ENCODE assay signal across 8 cellular contexts in genomic region chr15:44710236-44711088, GRCh38. TPM values are rescaled to one million over a fixed set of nuclear protein-coding genes. Genes with fewer than 3 reads are reported as not detected.
DNase-seq lines count a peak whose midpoint lies in the region; ATAC-seq and TF ChIP-seq lines count a peak whose summit lies in the region.

No MANE protein-coding gene starts in this region.

- H3K4me3 ChIP-seq in BE2C (ENCODE audit: low read depth, low read length) = peak overlapping the region; percentile 87
- H3K4me3 ChIP-seq in PC-3 (ENCODE audit: low read length) = peak overlapping the region; percentile 76

- peaks cover 31% of the 10 kb centered on the region for H3K36me3 Mint-ChIP-seq in MCF 10A (ENCODE audit: insufficient read depth, unreplicated experiment)

- ATAC-seq in GM19438 (IDR thresholded peaks at IDR 0.05; ENCODE audit: low read depth, unreplicated experiment) (peak; percentile 34), PC-3 (no peak)

- H3K9me3 ChIP-seq in BE2C (no peaks in the 10 kb centered on the region), PC-3 (ENCODE audit: low read length) (no peaks in the 10 kb centered on the region)

- TF ChIP-seq CTCF in BE2C (IDR thresholded peaks at IDR 0.05; ENCODE audit: low read depth, low read length) = peak; percentile 49
- TF ChIP-seq CTCF in PC-3 (conservative IDR thresholded peaks at IDR 0.05; ENCODE audit: low read depth, low read length) = peak; percentile 69
- no peak for TF ChIP-seq CTCF in MCF 10A (IDR thresholded peaks at IDR 0.05; ENCODE audit: unreplicated experiment)

- peaks cover 37% of the 10 kb centered on the region for H3K79me2 ChIP-seq in PC-3 (ENCODE audit: low read length)

- H3K27me3 ChIP-seq in BE2C (no peaks in the 10 kb centered on the region), PC-3 (ENCODE audit: low read length) (no peaks in the 10 kb centered on the region)

- POLR2A ChIA-PET in PC-3 (lab: Charles Lee; ENCODE audit: unreplicated experiment) = interaction anchor here (0.6 to 3.5 kb wide), 4 partner anchors 18 to 607 kb away, joined by 3 to 28 read pairs (median 4); partner anchors contain the start of gene SPG11
- POLR2A ChIA-PET in MCF 10A (lab: Yijun Ruan, JAX) = interaction anchor here (0.6 to 7.2 kb wide), 24 partner anchors 12 to 921 kb away, joined by 3 to 340 read pairs (median 4); partner anchors contain the start of genes CTDSPL2, EIF3J, SPG11 and TRIM69

- H3K27me3 Mint-ChIP-seq in MCF 10A (ENCODE audit: insufficient read depth, unreplicated experiment) = no peaks in the 10 kb centered on the region

- intact Hi-C loops in PC-3 (cut with micrococcal nuclease) (loop anchor here (1.0 kb wide), 1 partner anchor 47 kb away; the partner anchor contains the start of gene SPG11), MCF 10A (cut with micrococcal nuclease) (loop anchor here (1.0 kb wide), 1 partner anchor 47 kb away; the partner anchor contains the start of gene SPG11)

- H3K9me3 Mint-ChIP-seq in MCF 10A (ENCODE audit: unreplicated experiment) = no peaks in the 10 kb centered on the region

- peak overlapping the region; percentile 92 for H3K4me3 Mint-ChIP-seq in MCF 10A (ENCODE audit: unreplicated experiment)

- peak overlapping the region; percentile 91 for H2AFZ ChIP-seq in PC-3 (ENCODE audit: low read length)

- H3K27ac ChIP-seq in PC-3 (ENCODE audit: low read length) (peak overlapping the region; percentile 41), temporal lobe (ENCODE audit: low read depth, low read length) (peak overlapping the region; percentile 91)

- peaks cover 21% of the 10 kb centered on the region for H3K4me1 Mint-ChIP-seq in MCF 10A (ENCODE audit: insufficient read depth, unreplicated experiment)

- H3K9me2 ChIP-seq in PC-3 (replicated peaks; ENCODE audit: low read length) = no peaks in the 10 kb centered on the region

- DNase-seq in BE2C = no peak
- DNase-seq in PC-3 = peak; percentile 18
- peak; percentile 28 for DNase-seq in MCF 10A (ENCODE audit: unreplicated experiment)
- DNase-seq in left kidney (ENCODE audit: low read depth, low spot score) = peak; percentile 65
- DNase-seq in midbrain (lab: John Stamatoyannopoulos, UW) = no peak
- no peak for DNase-seq in epidermal melanocyte (ENCODE audit: insufficient read length, low spot score)

- no peaks in the 10 kb centered on the region for H3F3A ChIP-seq in PC-3 (ENCODE audit: low read length, unreplicated experiment)

- H3K36me3 ChIP-seq in BE2C (peaks cover 6% of the 10 kb centered on the region), PC-3 (ENCODE audit: low read depth, low read length) (peaks cover 3% of the 10 kb centered on the region)

- CTCF ChIA-PET in PC-3 (lab: Charles Lee) (interaction anchor here (0.6 to 1.5 kb wide), 4 partner anchors 16 to 46 kb away, joined by 3 to 8 read pairs (median 4); no protein-coding TSS in a partner anchor), MCF 10A (lab: Yijun Ruan, JAX) (interaction anchor here (0.6 to 2.7 kb wide), 10 partner anchors 10 to 47 kb away, joined by 3 to 25 read pairs (median 4); partner anchors contain the start of genes SPG11 and TRIM69)

- H3K4me1 ChIP-seq in BE2C (peaks cover 3% of the 10 kb centered on the region; the same call in 1 of the 2 replicates), PC-3 (ENCODE audit: insufficient read depth, low read length) (peaks cover 21% of the 10 kb centered on the region)

- peak overlapping the region; percentile 90 for H3K4me2 ChIP-seq in PC-3 (ENCODE audit: low read length)

- TSS peak; percentile 67 for BruUV-seq in PC-3 (replicated peaks; lab: Mats Ljungman, UMichigan)
- BruUV-seq in MCF 10A (replicated peaks; lab: Mats Ljungman, UMichigan) = TSS peak; percentile 66

- H4K20me1 ChIP-seq in PC-3 (ENCODE audit: low read length) = peaks cover 6% of the 10 kb centered on the region; the same call in 1 of the 2 replicates

- peak overlapping the region; percentile 85 for H3K9ac ChIP-seq in PC-3 (ENCODE audit: low read length)

- H3K27ac Mint-ChIP-seq in MCF 10A (ENCODE audit: low read depth, unreplicated experiment) = peak overlapping the region; percentile 96

RNA-seq across cellular contexts. Expression of gene PATL2, which starts 0.7 kb away (rescaled TPM):
- not detected for polyA plus RNA-seq in BE2C (2012; ENCODE audit: insufficient read depth, insufficient read length, low read depth)
- total RNA-seq in PC-3 (2014; rRNA removed) (0.15 TPM in 1 of 2 replicates, not detected in the other), MCF 10A (2022) (0.16 and 0.71 TPM in 2 replicates), temporal lobe (not detected)

RNA-seq across cellular contexts. Expression of gene B2M, which starts 0.9 kb away (rescaled TPM):
- polyA plus RNA-seq in BE2C (2012; ENCODE audit: insufficient read depth, insufficient read length, low read depth) = 1,053 TPM
- 476 and 608 TPM in 2 replicates for total RNA-seq in PC-3 (2014; rRNA removed)
- 605 and 755 TPM in 2 replicates for total RNA-seq in MCF 10A (2022)
- 223 TPM for total RNA-seq in temporal lobe

RNA-seq across cellular contexts. Expression of gene TRIM69, which starts 25.9 kb away (rescaled TPM):
- polyA plus RNA-seq in BE2C (2012; ENCODE audit: insufficient read depth, insufficient read length, low read depth) = 19.9 TPM
- 8.2 and 10.8 TPM in 2 replicates for total RNA-seq in PC-3 (2014; rRNA removed)
- total RNA-seq in MCF 10A (2022) = 8.2 and 12.2 TPM in 2 replicates
- total RNA-seq in temporal lobe = 27.0 TPM

RNA-seq across cellular contexts. Expression of gene SPG11, which starts 47.0 kb away (rescaled TPM):
- polyA plus RNA-seq in BE2C (2012; ENCODE audit: insufficient read depth, insufficient read length, low read depth) = 78.5 TPM
- total RNA-seq in PC-3 (2014; rRNA removed) (37.2 and 54.1 TPM in 2 replicates), MCF 10A (2022) (65.1 and 69.0 TPM in 2 replicates), temporal lobe (57.0 TPM)

Comparison
In these comparisons a context has a peak if more than half of its experiments do, and no peak if none do; other contexts are left out.
1. DNase-seq: peak in PC-3 (single experiment), MCF 10A (single experiment) and left kidney (single experiment); none in BE2C (single experiment), midbrain (single experiment) and epidermal melanocyte (single experiment).